ENCODE assay signal across 27 cellular contexts in the genomic region with DNA sequence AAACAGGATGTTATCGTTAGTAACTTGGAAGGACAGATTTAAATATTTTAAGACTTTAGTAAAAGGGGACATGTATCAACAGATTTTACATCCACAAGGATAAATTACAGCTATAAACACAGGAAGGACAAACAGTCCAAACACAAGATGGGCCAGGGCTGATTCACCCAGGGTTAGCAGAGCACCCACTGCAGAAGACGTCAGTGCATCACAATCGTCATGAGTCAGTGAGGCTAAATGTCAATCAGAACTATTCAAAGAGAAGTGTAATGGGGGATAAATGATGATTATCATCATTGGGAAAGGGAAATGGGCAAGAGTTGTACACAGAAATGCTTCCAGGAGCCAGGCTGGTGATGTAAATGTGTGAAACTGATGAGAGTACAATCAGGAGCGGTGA.
DNase-seq lines count a peak whose midpoint lies in the region; ATAC-seq and TF ChIP-seq lines count a peak whose summit lies in the region.
"Had no signal": no experiment of that assay in that cellular context is flagged by ENCODE, and none has a peak within 500 bp of the region (broad histone marks: within the 10 kb centered on the region; RNA-seq: fewer than 3 reads in every experiment).

No MANE protein-coding gene starts in this region.

- H3K4me1 ChIP-seq in fibroblast of lung (ENCODE audit: control insufficient read depth, extremely low read depth, insufficient read depth, low read length): no peaks in the 10 kb centered on the region
- H3K4me1 ChIP-seq: suprapubic skin had no signal

- H3K4me3 ChIP-seq in fibroblast of lung (replicated peaks in 1 of 4; ENCODE audit: control extremely low read depth in 1 of 4, insufficient read depth in 1 of 4, low read depth in 3 of 4, low read length in 4 of 4): no peak overlapping the region
- H3K4me3 ChIP-seq in skeletal muscle cell (ENCODE audit: low read depth, low read length): no peak overlapping the region
- H3K4me3 ChIP-seq: cardiac muscle cell, heart left ventricle, smooth muscle cell, suprapubic skin had no signal

- H3K9me3 Mint-ChIP-seq in activated CD8-positive, alpha-beta T cell treated with anti-CD3 and anti-CD28 coated beads for 36 hours: peaks cover 6% of the 10 kb centered on the region
- peaks cover 1% of the 10 kb centered on the region for H3K9me3 Mint-ChIP-seq in activated CD8-positive, alpha-beta T cell treated with anti-CD3 and anti-CD28 coated beads, Interleukin-2, amount 10 ng/mL, durations not matched to agents 7 days and 5 days (ENCODE audit: insufficient read depth)
- peaks cover 5% of the 10 kb centered on the region for H3K9me3 Mint-ChIP-seq in activated naive CD8-positive, alpha-beta T cell treated with anti-CD3 and anti-CD28 coated beads, Interleukin-2, amount 50 U/mL, for 24 hours
- H3K9me3 Mint-ChIP-seq: endodermal cell had no signal

- H3K27ac Mint-ChIP-seq in activated CD8-positive, alpha-beta T cell treated with anti-CD3 and anti-CD28 coated beads for 36 hours: no peak overlapping the region
- H3K27ac Mint-ChIP-seq in activated CD8-positive, alpha-beta T cell treated with anti-CD3 and anti-CD28 coated beads, Interleukin-2, amount 10 ng/mL, durations not matched to agents 7 days and 5 days: no peak overlapping the region
- no peak overlapping the region for H3K27ac Mint-ChIP-seq in activated naive CD8-positive, alpha-beta T cell treated with anti-CD3 and anti-CD28 coated beads, Interleukin-2, amount 50 U/mL, for 24 hours
- H3K27ac Mint-ChIP-seq: activated B cell treated with CpG ODN at 0.5 μM for 24 hours; activated T-helper 2 cell treated with anti-CD3 and anti-CD28 coated beads, Interferon-gamma antibody, Interleukin-2, Interleukin-4, amounts not matched to agents 10 μg/mL and 5 μg/mL and 100 μg/mL, durations not matched to agents 14 hours and 24 hours and 36 hours; CD8-positive, alpha-beta T cell; endodermal cell; memory B cell had no signal

- peak overlapping the region; percentile 47 for H3K27ac ChIP-seq in fibroblast of lung (ENCODE audit: insufficient read depth, low read length)
- H3K27ac ChIP-seq: 22Rv1, cardiac muscle cell, heart left ventricle, suprapubic skin had no signal

- no peak for TF ChIP-seq CTCF in activated CD8-positive, alpha-beta T cell treated with anti-CD3 and anti-CD28 coated beads for 36 hours (IDR thresholded peaks at IDR 0.05)
- no peak for TF ChIP-seq CTCF in fibroblast of lung (conservative IDR thresholded peaks at IDR 0.05 in 1 of 2, IDR thresholded peaks at IDR 0.05 in 1 of 2; ENCODE audit: low read depth in 1 of 2, low read length in 2 of 2)

- H4K20me1 ChIP-seq in fibroblast of lung (ENCODE audit: control insufficient read depth, extremely low read depth, insufficient read depth, low read length): no peaks in the 10 kb centered on the region

- peak; percentile 11 for DNase-seq in activated CD8-positive, alpha-beta T cell treated with anti-CD3 and anti-CD28 coated beads for 36 hours
- no peak for DNase-seq in activated CD8-positive, alpha-beta T cell treated with anti-CD3 and anti-CD28 coated beads, Interleukin-2, amount 10 ng/mL, durations not matched to agents 7 days and 5 days
- no peak for DNase-seq in activated naive CD8-positive, alpha-beta T cell treated with anti-CD3 and anti-CD28 coated beads, Interleukin-2, amount 50 U/mL, for 24 hours
- DNase-seq in fibroblast of lung (ENCODE audit: low read depth in 2 of 2) (peak; percentile 28 to 57), skeletal muscle cell (ENCODE audit: low read depth) (peak; percentile 69), left ventricle myocardium superior (no peak)
- DNase-seq: activated B cell treated with CpG ODN at 0.5 μM for 24 hours; activated CD8-positive, alpha-beta memory T cell treated with anti-CD3 and anti-CD28 coated beads, Interleukin-2, amount 50 U/mL, for 48 hours; AML-193; CD8-positive, alpha-beta T cell; cortex of kidney; endodermal cell; heart left ventricle; left cardiac atrium; NCI-H1105; NCI-H2029; NCI-H446; SHP77; T-helper 9 cell had no signal

- H3K27me3 Mint-ChIP-seq in activated CD8-positive, alpha-beta T cell treated with anti-CD3 and anti-CD28 coated beads for 36 hours: no peaks in the 10 kb centered on the region
- H3K27me3 Mint-ChIP-seq in activated CD8-positive, alpha-beta T cell treated with anti-CD3 and anti-CD28 coated beads, Interleukin-2, amount 10 ng/mL, durations not matched to agents 7 days and 5 days (ENCODE audit: low read depth): peaks cover 2% of the 10 kb centered on the region
- H3K27me3 Mint-ChIP-seq in activated naive CD8-positive, alpha-beta T cell treated with anti-CD3 and anti-CD28 coated beads, Interleukin-2, amount 50 U/mL, for 24 hours: no peaks in the 10 kb centered on the region
- H3K27me3 Mint-ChIP-seq: activated B cell treated with CpG ODN at 0.5 μM for 24 hours, memory B cell had no signal

- H3K36me3 ChIP-seq in fibroblast of lung (ENCODE audit: control insufficient read depth, insufficient read depth, low read length): no peaks in the 10 kb centered on the region
- H3K36me3 ChIP-seq: cardiac muscle cell, heart left ventricle, suprapubic skin had no signal

- H3K27me3 ChIP-seq in fibroblast of lung (ENCODE audit: control insufficient read depth, insufficient read depth, low read length): no peaks in the 10 kb centered on the region
- H3K27me3 ChIP-seq: cardiac muscle cell, heart left ventricle, suprapubic skin had no signal

- H3K9ac ChIP-seq in fibroblast of lung (ENCODE audit: insufficient read depth, low read length): no peak overlapping the region

- no peak overlapping the region for H3K4me2 ChIP-seq in fibroblast of lung (ENCODE audit: extremely low read depth, insufficient read depth, low read length)
- H3K4me2 ChIP-seq: smooth muscle cell had no signal

- POLR2A ChIA-PET in activated CD8-positive, alpha-beta T cell treated with anti-CD3 and anti-CD28 coated beads for 36 hours (lab: Charles Lee): no interaction called here
- POLR2A ChIA-PET in activated CD8-positive, alpha-beta T cell treated with anti-CD3 and anti-CD28 coated beads, Interleukin-2, amount 10 ng/mL, durations not matched to agents 7 days and 5 days (lab: Charles Lee): no interaction called here

- peak; percentile 45 for ATAC-seq in activated CD8-positive, alpha-beta T cell treated with anti-CD3 and anti-CD28 coated beads for 36 hours
- no peak for ATAC-seq in activated CD8-positive, alpha-beta T cell treated with anti-CD3 and anti-CD28 coated beads, Interleukin-2, amount 10 ng/mL, durations not matched to agents 7 days and 5 days
- ATAC-seq in activated naive CD8-positive, alpha-beta T cell treated with anti-CD3 and anti-CD28 coated beads, Interleukin-2, amount 50 U/mL, for 24 hours: peak; percentile 57
- ATAC-seq in left ventricle myocardium superior (no peak), HG03135 (IDR thresholded peaks at IDR 0.05; ENCODE audit: unreplicated experiment) (no peak), SK-N-SH treated with all-trans-retinoic acid at 6 μM for 48 hours (no peak)
- ATAC-seq: CD8-positive, alpha-beta T cell; heart left ventricle; left cardiac atrium had no signal

- peaks cover 11% of the 10 kb centered on the region for H3K4me1 Mint-ChIP-seq in activated CD8-positive, alpha-beta T cell treated with anti-CD3 and anti-CD28 coated beads for 36 hours (ENCODE audit: low read depth)
- H3K4me1 Mint-ChIP-seq in activated CD8-positive, alpha-beta T cell treated with anti-CD3 and anti-CD28 coated beads, Interleukin-2, amount 10 ng/mL, durations not matched to agents 7 days and 5 days (ENCODE audit: low read depth): peaks cover 8% of the 10 kb centered on the region
- H3K4me1 Mint-ChIP-seq in activated naive CD8-positive, alpha-beta T cell treated with anti-CD3 and anti-CD28 coated beads, Interleukin-2, amount 50 U/mL, for 24 hours: peaks cover 11% of the 10 kb centered on the region

- intact Hi-C loops in activated CD8-positive, alpha-beta T cell treated with anti-CD3 and anti-CD28 coated beads for 36 hours (cut with micrococcal nuclease): no loop called here
- intact Hi-C loops in left ventricle myocardium superior (cut with micrococcal nuclease): no loop called here

- no peaks in the 10 kb centered on the region for H3K9me3 ChIP-seq in fibroblast of lung (ENCODE audit: control insufficient read depth, insufficient read depth, low read depth, low read length)
- H3K9me3 ChIP-seq: heart left ventricle, suprapubic skin had no signal

- H3K4me3 Mint-ChIP-seq in activated CD8-positive, alpha-beta T cell treated with anti-CD3 and anti-CD28 coated beads for 36 hours: no peak overlapping the region
- no peak overlapping the region for H3K4me3 Mint-ChIP-seq in activated CD8-positive, alpha-beta T cell treated with anti-CD3 and anti-CD28 coated beads, Interleukin-2, amount 10 ng/mL, durations not matched to agents 7 days and 5 days
- no peak overlapping the region for H3K4me3 Mint-ChIP-seq in activated naive CD8-positive, alpha-beta T cell treated with anti-CD3 and anti-CD28 coated beads, Interleukin-2, amount 50 U/mL, for 24 hours
- H3K4me3 Mint-ChIP-seq: activated B cell treated with CpG ODN at 0.5 μM for 24 hours; CD8-positive, alpha-beta T cell; endodermal cell; memory B cell had no signal

- CTCF ChIA-PET in activated CD8-positive, alpha-beta T cell treated with anti-CD3 and anti-CD28 coated beads for 36 hours (lab: Charles Lee): no interaction called here
- CTCF ChIA-PET in activated CD8-positive, alpha-beta T cell treated with anti-CD3 and anti-CD28 coated beads, Interleukin-2, amount 10 ng/mL, durations not matched to agents 7 days and 5 days (lab: Charles Lee): no interaction called here

- H3K79me2 ChIP-seq in fibroblast of lung (ENCODE audit: control insufficient read depth, insufficient read depth, low read length): no peaks in the 10 kb centered on the region

- H3K36me3 Mint-ChIP-seq in activated CD8-positive, alpha-beta T cell treated with anti-CD3 and anti-CD28 coated beads for 36 hours (ENCODE audit: low read depth): no peaks in the 10 kb centered on the region
- peaks cover 4% of the 10 kb centered on the region for H3K36me3 Mint-ChIP-seq in activated CD8-positive, alpha-beta T cell treated with anti-CD3 and anti-CD28 coated beads, Interleukin-2, amount 10 ng/mL, durations not matched to agents 7 days and 5 days (ENCODE audit: low read depth)
- no peaks in the 10 kb centered on the region for H3K36me3 Mint-ChIP-seq in activated naive CD8-positive, alpha-beta T cell treated with anti-CD3 and anti-CD28 coated beads, Interleukin-2, amount 50 U/mL, for 24 hours (ENCODE audit: low read depth)
- H3K36me3 Mint-ChIP-seq: CD8-positive, alpha-beta T cell; memory B cell had no signal

- no peak overlapping the region for H2AFZ ChIP-seq in fibroblast of lung (ENCODE audit: low read length)

TF ChIP-seq in SK-N-SH treated with all-trans-retinoic acid at 6 μM for 48 hours, 23 proteins besides CTCF, POLR2A, EP300 and RAD21 (continues in another document):
- TF ChIP-seq TCF4 (CRISPR knock-in tag; IDR thresholded peaks at IDR 0.05; ENCODE audit: borderline replicate concordance) (no peak), ZNF565 (CRISPR knock-in tag; conservative IDR thresholded peaks at IDR 0.05; ENCODE audit: low read depth) (no peak), ZC3H10 (CRISPR knock-in tag; IDR thresholded peaks at IDR 0.05) (no peak), ZFP30 (CRISPR knock-in tag; IDR thresholded peaks at IDR 0.05) (no peak), ZFP3 (CRISPR knock-in tag; IDR thresholded peaks at IDR 0.05) (no peak)

Comparison
In these comparisons a context has a peak if more than half of its experiments do, and no peak if none do; other contexts are left out.
1. ATAC-seq: peak in activated CD8-positive, alpha-beta T cell treated with anti-CD3 and anti-CD28 coated beads for 36 hours (single experiment) and activated naive CD8-positive, alpha-beta T cell treated with anti-CD3 and anti-CD28 coated beads, Interleukin-2, amount 50 U/mL, for 24 hours (single experiment); none in activated CD8-positive, alpha-beta T cell treated with anti-CD3 and anti-CD28 coated beads, Interleukin-2, amount 10 ng/mL, durations not matched to agents 7 days and 5 days (single experiment), left ventricle myocardium superior (single experiment), HG03135 (single experiment) and SK-N-SH treated with all-trans-retinoic acid at 6 μM for 48 hours (single experiment).
2. DNase-seq: peak in activated CD8-positive, alpha-beta T cell treated with anti-CD3 and anti-CD28 coated beads for 36 hours (single experiment), fibroblast of lung (2 of 2) and skeletal muscle cell (single experiment); none in activated CD8-positive, alpha-beta T cell treated with anti-CD3 and anti-CD28 coated beads, Interleukin-2, amount 10 ng/mL, durations not matched to agents 7 days and 5 days (single experiment), activated naive CD8-positive, alpha-beta T cell treated with anti-CD3 and anti-CD28 coated beads, Interleukin-2, amount 50 U/mL, for 24 hours (single experiment) and left ventricle myocardium superior (single experiment).